33 cellular contexts compared by ENCODE assay signal in genomic region chr10:16063350-16063749, GRCh38.
"Had no signal": no experiment of that assay in that cellular context is flagged by ENCODE, and none has a peak within 500 bp of the region (broad histone marks: within the 10 kb centered on the region; RNA-seq: fewer than 3 reads in every experiment).

No MANE protein-coding gene starts in this region.

- H3K4me1 Mint-ChIP-seq: activated B cell treated with CpG ODN at 0.5 μM for 24 hours; activated CD4-positive, alpha-beta T cell treated with anti-CD3 and anti-CD28 coated beads, Interleukin-2, amount 10 ng/mL, durations not matched to agents 24 days and 14 days; activated naive CD8-positive, alpha-beta T cell treated with anti-CD3 and anti-CD28 coated beads for 36 hours; activated T-helper 17 cell treated with anti-CD3 and anti-CD28 coated beads, Interleukin-2, amount 50 U/mL, for 72 hours; T-cell had no signal

- ATAC-seq: activated CD8-positive, alpha-beta T cell treated with anti-CD3 and anti-CD28 coated beads for 36 hours; activated T-cell treated with anti-CD3 and anti-CD28 coated beads, Interleukin-2, amount 50 U/mL, for 4 hours; activated T-cell treated with anti-CD3 and anti-CD28 coated beads, Interleukin-2, amount 50 U/mL, for 72 hours; activated T-helper 17 cell treated with anti-CD3 and anti-CD28 coated beads, Interleukin-2, amount 50 U/mL, for 72 hours; body of pancreas; T-cell had no signal

- H3K27me3 Mint-ChIP-seq: activated B cell treated with CpG ODN at 0.5 μM for 24 hours; activated CD4-positive, alpha-beta memory T cell treated with anti-CD3 and anti-CD28 coated beads for 36 hours; activated CD4-positive, alpha-beta T cell treated with anti-CD3 and anti-CD28 coated beads, Interleukin-2, amount 10 ng/mL, durations not matched to agents 24 days and 14 days; activated CD8-positive, alpha-beta T cell treated with anti-CD3 and anti-CD28 coated beads for 36 hours; activated naive CD8-positive, alpha-beta T cell treated with anti-CD3 and anti-CD28 coated beads for 36 hours; T-cell had no signal

- DNase-seq: activated B cell treated with CpG ODN at 0.5 μM for 24 hours; activated CD4-positive, alpha-beta memory T cell treated with anti-CD3 and anti-CD28 coated beads for 36 hours; activated CD4-positive, alpha-beta T cell treated with anti-CD3 and anti-CD28 coated beads for 4 hours; activated CD4-positive, alpha-beta T cell treated with anti-CD3 and anti-CD28 coated beads, Interleukin-2, amount 10 ng/mL, durations not matched to agents 24 days and 14 days; activated CD4-positive, alpha-beta T cell treated with anti-CD3 and anti-CD28 coated beads, Interleukin-2, amount 50 U/mL, for 1 hour; activated CD4-positive, alpha-beta T cell treated with anti-CD3 and anti-CD28 coated beads, Interleukin-2, amount 50 U/mL, for 4 hours; activated CD4-positive, CD25-positive, alpha-beta regulatory T cell treated with anti-CD3 and anti-CD28 coated beads, Interleukin-2, amount 50 U/mL, for 72 hours; activated CD8-positive, alpha-beta memory T cell treated with anti-CD3 and anti-CD28 coated beads, Interleukin-2, amount 50 U/mL, for 4 hours; activated CD8-positive, alpha-beta T cell treated with anti-CD3 and anti-CD28 coated beads for 36 hours; activated effector memory CD4-positive, alpha-beta T cell treated with anti-CD3 and anti-CD28 coated beads, Interleukin-2, amount 50 U/mL, for 16 hours; activated gamma-delta T cell treated with Interleukin-2 at 50 U/mL for 16 hours; activated naive CD4-positive, alpha-beta T cell; activated naive CD4-positive, alpha-beta T cell treated with anti-CD3 and anti-CD28 coated beads for 36 hours; activated naive CD4-positive, alpha-beta T cell treated with anti-CD3 and anti-CD28 coated beads, Interleukin-2, amount 50 U/mL, for 16 hours; activated naive CD8-positive, alpha-beta T cell treated with anti-CD3 and anti-CD28 coated beads for 36 hours; activated T-cell treated with anti-CD3 and anti-CD28 coated beads for 4 hours; activated T-cell treated with anti-CD3 and anti-CD28 coated beads, Interleukin-2, amount 50 U/mL, for 1 hour; activated T-cell treated with anti-CD3 and anti-CD28 coated beads, Interleukin-2, amount 50 U/mL, for 4 hours; activated T-cell treated with anti-CD3 and anti-CD28 coated beads, Interleukin-2, amount 50 U/mL, for 72 hours; adrenal gland; amniotic stem cell; aorta; body of pancreas; brain microvascular endothelial cell; central memory CD4-positive, alpha-beta T cell; T-cell; T-helper 2 cell; T-helper 9 cell had no signal

- H3K4me3 ChIP-seq: adrenal gland, body of pancreas, breast epithelium had no signal

- H3K4me3 Mint-ChIP-seq: activated B cell treated with CpG ODN at 0.5 μM for 24 hours; activated CD4-positive, alpha-beta memory T cell treated with anti-CD3 and anti-CD28 coated beads for 36 hours; activated CD4-positive, alpha-beta T cell treated with anti-CD3 and anti-CD28 coated beads, Interleukin-2, amount 10 ng/mL, durations not matched to agents 24 days and 14 days; activated CD8-positive, alpha-beta T cell treated with anti-CD3 and anti-CD28 coated beads for 36 hours; activated naive CD4-positive, alpha-beta T cell treated with anti-CD3 and anti-CD28 coated beads for 36 hours; activated naive CD8-positive, alpha-beta T cell treated with anti-CD3 and anti-CD28 coated beads for 36 hours; activated T-cell treated with anti-CD3 and anti-CD28 coated beads, Interleukin-2, amount 50 U/mL, for 4 hours; activated T-cell treated with anti-CD3 and anti-CD28 coated beads, Interleukin-2, amount 50 U/mL, for 72 hours; activated T-helper 1 cell treated with anti-CD3 and anti-CD28 coated beads, Interleukin-12 subunit alpha, Interleukin-12 subunit beta, Interleukin-2, Interleukin-4 antibody, amounts not matched to agents 30 ng/mL and 10 ng/mL and 1 ng/mL, durations not matched to agents 14 hours and 24 hours and 36 hours; activated T-helper 17 cell treated with anti-CD3 and anti-CD28 coated beads, Interleukin-2, amount 50 U/mL, for 72 hours; T-cell; T-helper 2 cell treated with Interferon-gamma antibody and Interleukin-4, amounts not matched to agents 5 μg/mL and 100 μg/mL, for 36 hours had no signal

- H3K27me3 ChIP-seq: adrenal gland, body of pancreas, brain microvascular endothelial cell, breast epithelium had no signal

- H3K4me1 ChIP-seq: adrenal gland, body of pancreas, breast epithelium had no signal

- H3K36me3 Mint-ChIP-seq: activated CD4-positive, alpha-beta memory T cell treated with anti-CD3 and anti-CD28 coated beads for 36 hours; activated naive CD8-positive, alpha-beta T cell treated with anti-CD3 and anti-CD28 coated beads for 36 hours; T-cell had no signal

- H3K27ac Mint-ChIP-seq: activated B cell treated with CpG ODN at 0.5 μM for 24 hours; activated CD4-positive, alpha-beta memory T cell treated with anti-CD3 and anti-CD28 coated beads for 36 hours; activated CD4-positive, alpha-beta T cell treated with anti-CD3 and anti-CD28 coated beads, Interleukin-2, amount 10 ng/mL, durations not matched to agents 24 days and 14 days; activated CD8-positive, alpha-beta T cell treated with anti-CD3 and anti-CD28 coated beads for 36 hours; activated naive CD4-positive, alpha-beta T cell treated with anti-CD3 and anti-CD28 coated beads for 36 hours; activated naive CD8-positive, alpha-beta T cell treated with anti-CD3 and anti-CD28 coated beads for 36 hours; activated T-cell treated with anti-CD3 and anti-CD28 coated beads, Interleukin-2, amount 50 U/mL, for 72 hours; activated T-helper 1 cell treated with anti-CD3 and anti-CD28 coated beads, Interleukin-12 subunit alpha, Interleukin-12 subunit beta, Interleukin-2, Interleukin-4 antibody, amounts not matched to agents 30 ng/mL and 10 ng/mL and 1 ng/mL, durations not matched to agents 14 hours and 24 hours and 36 hours; activated T-helper 17 cell treated with anti-CD3 and anti-CD28 coated beads, Interleukin-2, amount 50 U/mL, for 72 hours; T-cell; T-helper 2 cell treated with Interferon-gamma antibody and Interleukin-4, amounts not matched to agents 5 μg/mL and 100 μg/mL, for 36 hours had no signal

- H3K27ac ChIP-seq: adrenal gland, body of pancreas, brain microvascular endothelial cell, breast epithelium, VCaP had no signal

- H3K9me3 Mint-ChIP-seq: activated CD4-positive, alpha-beta T cell treated with anti-CD3 and anti-CD28 coated beads, Interleukin-2, amount 10 ng/mL, durations not matched to agents 24 days and 14 days had no signal

- H3K36me3 ChIP-seq: adrenal gland, brain microvascular endothelial cell, breast epithelium had no signal
